ENCODE assay signal across 12 cellular contexts in genomic region chr3:44506961-44507360, GRCh38. TPM values are rescaled to one million over a fixed set of nuclear protein-coding genes. Genes with fewer than 3 reads are reported as not detected.
DNase-seq lines count a peak whose midpoint lies in the region; TF ChIP-seq lines count a peak whose summit lies in the region.
"Had no signal": no experiment of that assay in that cellular context is flagged by ENCODE, and none has a peak within 500 bp of the region (broad histone marks: within the 10 kb centered on the region; RNA-seq: fewer than 3 reads in every experiment).

No MANE protein-coding gene starts in this region.

- H3K27me3 Mint-ChIP-seq in glutamatergic neuron (ENCODE audit: unreplicated experiment) (peaks cover 13% of the 10 kb centered on the region), progenitor cell of endocrine pancreas (no peaks in the 10 kb centered on the region)

- H3K36me3 Mint-ChIP-seq in glutamatergic neuron (ENCODE audit: unreplicated experiment) (peaks cover 25% of the 10 kb centered on the region), progenitor cell of endocrine pancreas (ENCODE audit: insufficient read depth) (peaks cover 40% of the 10 kb centered on the region)

- peaks cover 12% of the 10 kb centered on the region for H3K9me3 Mint-ChIP-seq in glutamatergic neuron (ENCODE audit: unreplicated experiment)
- H3K9me3 Mint-ChIP-seq in progenitor cell of endocrine pancreas (ENCODE audit: low read depth) = peaks cover 32% of the 10 kb centered on the region

- H3K4me3 Mint-ChIP-seq in glutamatergic neuron (ENCODE audit: unreplicated experiment) (peak overlapping the region; percentile 59), progenitor cell of endocrine pancreas (ENCODE audit: low read depth) (no peak overlapping the region)

- H3K4me3 ChIP-seq in H7 (ENCODE audit: insufficient read depth, low read depth, low read length) (no peak overlapping the region), NT2/D1 (ENCODE audit: insufficient read length, low read depth) (no peak overlapping the region)
- H3K4me3 ChIP-seq: HAP-1 had no signal

- DNase-seq in H7 (peak; percentile 26), NT2/D1 (ENCODE audit: low read depth, low spot score) (peak; percentile 46), glutamatergic neuron (no peak), progenitor cell of endocrine pancreas (ENCODE audit: low spot score, unreplicated experiment) (no peak), NCI-H446 treated with DMSO at 0.1 percent for 48 hours (lab: John Stamatoyannopoulos, UW) (no peak), NCI-H1417 (lab: John Stamatoyannopoulos, UW) (no peak), SKM-1 (lab: John Stamatoyannopoulos, UW; ENCODE audit: unreplicated experiment) (no peak)
- DNase-seq: NCI-H2029, NCI-H2171, NCI-H748 treated with DMSO at 0.1 percent for 48 hours had no signal

- peaks cover 17% of the 10 kb centered on the region for H3K9me3 ChIP-seq in NT2/D1 (ENCODE audit: insufficient read depth, low read length)

- no peaks in the 10 kb centered on the region for H3K27me3 ChIP-seq in H7 (ENCODE audit: control insufficient read depth, insufficient read depth, low read length)
- H3K27me3 ChIP-seq in NT2/D1 (ENCODE audit: insufficient read depth, insufficient read length) = no peaks in the 10 kb centered on the region

- H3K4me1 Mint-ChIP-seq in glutamatergic neuron (ENCODE audit: low read depth, unreplicated experiment) = peaks cover 14% of the 10 kb centered on the region
- peaks cover 19% of the 10 kb centered on the region for H3K4me1 Mint-ChIP-seq in progenitor cell of endocrine pancreas (ENCODE audit: low read depth)

- no peaks in the 10 kb centered on the region for H3K36me3 ChIP-seq in H7 (replicated peaks; ENCODE audit: control insufficient read depth, insufficient read depth, low read length)
- H3K36me3 ChIP-seq in NT2/D1 (ENCODE audit: insufficient read depth, insufficient read length, low read length) = peaks cover 10% of the 10 kb centered on the region

- H3K4me1 ChIP-seq in NT2/D1 (ENCODE audit: insufficient read depth, insufficient read length) = peaks cover 5% of the 10 kb centered on the region
- H3K4me1 ChIP-seq: HAP-1 had no signal

- H3K9ac ChIP-seq in NT2/D1 (ENCODE audit: insufficient read length, low read depth) = no peak overlapping the region

- H3K27ac Mint-ChIP-seq in glutamatergic neuron (ENCODE audit: unreplicated experiment) (peak overlapping the region; percentile 22), progenitor cell of endocrine pancreas (peak overlapping the region; percentile 81)

- TF ChIP-seq CTCF in glutamatergic neuron (IDR thresholded peaks at IDR 0.05; ENCODE audit: partially characterized antibody, unreplicated experiment) (no peak), progenitor cell of endocrine pancreas (IDR thresholded peaks at IDR 0.05; ENCODE audit: unreplicated experiment) (no peak)

RNA-seq across cellular contexts. Expression of gene ZNF445, which starts 29.5 kb away (rescaled TPM):
- 7.1 and 9.9 TPM in 2 replicates for total RNA-seq in H7 (2014; rRNA removed; shearing (Covaris generic))
- 66.8 TPM for total RNA-seq in glutamatergic neuron (ENCODE audit: unreplicated experiment)
- total RNA-seq in progenitor cell of endocrine pancreas = 62.5 and 64.0 TPM in 2 replicates

RNA-seq across cellular contexts. Expression of gene ZKSCAN7, which starts 48.0 kb away (rescaled TPM):
- total RNA-seq in H7 (2014; rRNA removed; shearing (Covaris generic)) = 6.5 and 13.0 TPM in 2 replicates
- total RNA-seq in glutamatergic neuron (ENCODE audit: unreplicated experiment) = 20.6 TPM
- 22.4 and 25.0 TPM in 2 replicates for total RNA-seq in progenitor cell of endocrine pancreas
- total RNA-seq: HT-29 had no signal

Comparison
In these comparisons a context has a peak if more than half of its experiments do, and no peak if none do; other contexts are left out.
1. DNase-seq: peak in H7 (single experiment) and NT2/D1 (single experiment); none in glutamatergic neuron (single experiment), progenitor cell of endocrine pancreas (single experiment), NCI-H446 treated with DMSO at 0.1 percent for 48 hours (single experiment), NCI-H1417 (0 of 3) and SKM-1 (single experiment).